ENCODE assay signal across 22 cellular contexts in the genomic region with DNA sequence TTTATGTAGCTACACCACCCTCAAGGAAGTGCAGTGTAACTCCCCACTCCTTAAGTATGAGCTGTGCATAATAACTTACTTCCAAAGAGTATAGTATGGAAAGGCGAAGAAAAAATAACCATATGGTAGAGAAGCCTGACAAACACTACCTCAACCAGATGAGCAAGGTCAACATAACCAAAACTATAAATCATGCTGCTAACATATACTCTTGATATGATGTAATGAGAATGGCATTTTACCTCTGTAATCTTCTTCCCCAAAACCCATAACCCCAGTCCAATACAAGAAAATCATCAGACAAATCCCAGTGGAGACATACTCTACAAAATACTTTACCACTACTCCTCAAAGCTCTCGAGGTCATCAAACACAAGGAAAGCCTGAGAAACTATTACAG. TPM values are rescaled to one million over a fixed set of nuclear protein-coding genes. Genes with fewer than 3 reads are reported as not detected.
DNase-seq lines count a peak whose midpoint lies in the region; ATAC-seq and TF ChIP-seq lines count a peak whose summit lies in the region.
"Had no signal": no experiment of that assay in that cellular context is flagged by ENCODE, and none has a peak within 500 bp of the region (broad histone marks: within the 10 kb centered on the region; RNA-seq: fewer than 3 reads in every experiment).

No MANE protein-coding gene starts in this region.

- peaks cover 56% of the 10 kb centered on the region for H3K4me1 ChIP-seq in MM.1S (ENCODE audit: low read length)
- H3K4me1 ChIP-seq: uterus had no signal

- peaks cover 78% of the 10 kb centered on the region for H3K4me1 Mint-ChIP-seq in activated naive CD4-positive, alpha-beta T cell treated with anti-CD3 and anti-CD28 coated beads, Interleukin-2, amount 50 U/mL, for 24 hours
- peaks cover 76% of the 10 kb centered on the region for H3K4me1 Mint-ChIP-seq in central memory CD8-positive, alpha-beta T cell
- H3K4me1 Mint-ChIP-seq in type B pancreatic cell (ENCODE audit: unreplicated experiment) = peaks cover 17% of the 10 kb centered on the region

- H3K27me3 Mint-ChIP-seq in activated naive CD4-positive, alpha-beta T cell treated with anti-CD3 and anti-CD28 coated beads, Interleukin-2, amount 50 U/mL, for 24 hours = no peaks in the 10 kb centered on the region
- no peaks in the 10 kb centered on the region for H3K27me3 Mint-ChIP-seq in central memory CD8-positive, alpha-beta T cell
- H3K27me3 Mint-ChIP-seq in type B pancreatic cell = no peaks in the 10 kb centered on the region
- H3K27me3 Mint-ChIP-seq: activated naive CD8-positive, alpha-beta T cell had no signal

- H3K9me3 Mint-ChIP-seq in activated naive CD4-positive, alpha-beta T cell treated with anti-CD3 and anti-CD28 coated beads, Interleukin-2, amount 50 U/mL, for 24 hours = no peaks in the 10 kb centered on the region
- no peaks in the 10 kb centered on the region for H3K9me3 Mint-ChIP-seq in central memory CD8-positive, alpha-beta T cell
- H3K9me3 Mint-ChIP-seq in type B pancreatic cell = peaks cover 4% of the 10 kb centered on the region
- H3K9me3 Mint-ChIP-seq: H9, mesothelial cell of epicardium had no signal

- H3K79me2 ChIP-seq in MM.1S (ENCODE audit: low read length) = peaks cover 80% of the 10 kb centered on the region

- no peaks in the 10 kb centered on the region for H3K9me3 ChIP-seq in MM.1S (replicated peaks; ENCODE audit: insufficient read depth, low read length)
- H3K9me3 ChIP-seq: uterus had no signal

- H3F3A ChIP-seq in MM.1S (ENCODE audit: insufficient read depth, low read length) = peaks cover 46% of the 10 kb centered on the region

- no peaks in the 10 kb centered on the region for H3K36me3 Mint-ChIP-seq in activated naive CD4-positive, alpha-beta T cell treated with anti-CD3 and anti-CD28 coated beads, Interleukin-2, amount 50 U/mL, for 24 hours
- H3K36me3 Mint-ChIP-seq in central memory CD8-positive, alpha-beta T cell (ENCODE audit: insufficient read depth) = peaks cover 1% of the 10 kb centered on the region
- no peaks in the 10 kb centered on the region for H3K36me3 Mint-ChIP-seq in type B pancreatic cell
- H3K36me3 Mint-ChIP-seq: mesothelial cell of epicardium had no signal

- ATAC-seq in central memory CD8-positive, alpha-beta T cell (replicated peaks; ENCODE audit: extremely low read depth, poor library complexity, severe bottlenecking) = no peak
- ATAC-seq in HG03469 (IDR thresholded peaks at IDR 0.05; ENCODE audit: unreplicated experiment) = no peak
- ATAC-seq: HepG2 had no signal

- no peaks in the 10 kb centered on the region for H3K27me3 ChIP-seq in MM.1S (replicated peaks; ENCODE audit: insufficient read depth, low read length)
- H3K27me3 ChIP-seq: cardiac muscle cell, uterus had no signal

- H3K4me2 ChIP-seq in MM.1S (ENCODE audit: low read depth, low read length) = peak overlapping the region; percentile 42; the same call in 1 of the 2 replicates

- no peak overlapping the region for H2AFZ ChIP-seq in MM.1S (ENCODE audit: low read length)

- no peak for DNase-seq in activated naive CD4-positive, alpha-beta T cell (lab: John Stamatoyannopoulos, UW)
- no peak for DNase-seq in MM.1S
- no peak for DNase-seq in central memory CD8-positive, alpha-beta T cell (ENCODE audit: low spot score in 2 of 2)
- DNase-seq in type B pancreatic cell (ENCODE audit: extremely low spot score, unreplicated experiment) = no peak
- DNase-seq in activated CD8-positive, alpha-beta memory T cell treated with anti-CD3 and anti-CD28 coated beads, Interleukin-2, amount 50 U/mL, for 4 hours = no peak
- no peak for DNase-seq in DMS114 treated with DMSO at 0.1 percent for 48 hours (lab: John Stamatoyannopoulos, UW; ENCODE audit: unreplicated experiment)
- DNase-seq: COR-L47; effector CD8-positive, alpha-beta T cell; GDM1; H9; NCI-H1092 treated with DMSO at 0.1 percent for 48 hours; NCI-H2107; NCI-H82; stimulated activated CD4-positive, alpha-beta T cell treated with anti-CD3 and anti-CD28 coated beads, Interleukin-12 subunit alpha, Interleukin-12 subunit beta, amount 100 ng/mL, for 4 hours; SW 1271; uterus had no signal

- H3K4me3 ChIP-seq in MM.1S (ENCODE audit: low read length) = no peak overlapping the region
- H3K4me3 ChIP-seq: cardiac muscle cell, uterus had no signal

- no peaks in the 10 kb centered on the region for H3K36me3 ChIP-seq in MM.1S (replicated peaks; ENCODE audit: insufficient read depth, low read length)
- H3K36me3 ChIP-seq: cardiac muscle cell, uterus had no signal

- no peak overlapping the region for H3K27ac ChIP-seq in MM.1S (ENCODE audit: low read length)
- H3K27ac ChIP-seq: cardiac muscle cell, uterus had no signal

- no peaks in the 10 kb centered on the region for H3K9me2 ChIP-seq in MM.1S (replicated peaks; ENCODE audit: insufficient read depth, low read length)

- TF ChIP-seq CTCF in MM.1S (IDR thresholded peaks at IDR 0.05; ENCODE audit: low read length) (no peak), type B pancreatic cell (conservative IDR thresholded peaks at IDR 0.05) (no peak)

- peak overlapping the region; percentile 66 for H3K27ac Mint-ChIP-seq in activated naive CD4-positive, alpha-beta T cell treated with anti-CD3 and anti-CD28 coated beads, Interleukin-2, amount 50 U/mL, for 24 hours
- peak overlapping the region; percentile 11 for H3K27ac Mint-ChIP-seq in central memory CD8-positive, alpha-beta T cell (ENCODE audit: low read depth)
- H3K27ac Mint-ChIP-seq in type B pancreatic cell = peak overlapping the region; percentile 81
- H3K27ac Mint-ChIP-seq: H9, mesothelial cell of epicardium had no signal

- no peak overlapping the region for H3K9ac ChIP-seq in MM.1S (ENCODE audit: low read length)

- no peak overlapping the region for H3K4me3 Mint-ChIP-seq in activated naive CD4-positive, alpha-beta T cell treated with anti-CD3 and anti-CD28 coated beads, Interleukin-2, amount 50 U/mL, for 24 hours
- H3K4me3 Mint-ChIP-seq in central memory CD8-positive, alpha-beta T cell = no peak overlapping the region
- peak overlapping the region; percentile 19 for H3K4me3 Mint-ChIP-seq in type B pancreatic cell
- H3K4me3 Mint-ChIP-seq: H9, mesothelial cell of epicardium had no signal

- no peaks in the 10 kb centered on the region for H4K20me1 ChIP-seq in MM.1S (ENCODE audit: insufficient read depth, low read length)

RNA-seq across cellular contexts. Expression of a gene that starts 15.8 kb away (rescaled TPM):
- 18.3 and 43.7 TPM in 2 replicates for total RNA-seq in type B pancreatic cell (ENCODE audit: low replicate concordance)

Comparison
In these comparisons a context has a peak if more than half of its experiments do, and no peak if none do; other contexts are left out.
1. H3K27ac Mint-ChIP-seq: peak in every context shown above with its lines; median percentile 81 in type B pancreatic cell; 66 in activated naive CD4-positive, alpha-beta T cell treated with anti-CD3 and anti-CD28 coated beads, Interleukin-2, amount 50 U/mL, for 24 hours; 11 in central memory CD8-positive, alpha-beta T cell.